Comparison of ENCODE assay signal across 27 cellular contexts in genomic region chr1:174775621-174776020, GRCh38.
"Had no signal": no experiment of that assay in that cellular context is flagged by ENCODE, and none has a peak within 500 bp of the region (broad histone marks: within the 10 kb centered on the region; RNA-seq: fewer than 3 reads in every experiment).

No MANE protein-coding gene starts in this region.

- H3K4me2 ChIP-seq: hepatocyte had no signal

- H3K36me3 ChIP-seq: left ventricle myocardium inferior, lower lobe of right lung, pancreas, prostate gland, right lobe of liver, stomach, thoracic aorta, transverse colon had no signal

- H3K4me1 Mint-ChIP-seq: endodermal cell, nephron had no signal

- H3K27me3 Mint-ChIP-seq: memory B cell, naive B cell had no signal

- ATAC-seq: left cardiac atrium, lower lobe of right lung, pancreas, right lobe of liver had no signal

- H3K4me1 ChIP-seq: left ventricle myocardium inferior, lower lobe of right lung, pancreas, prostate gland, stomach, transverse colon had no signal

- DNase-seq: effector CD4-positive, alpha-beta T cell; endodermal cell; erythroblast; foreskin melanocyte; head of caudate nucleus; kidney; left cardiac atrium; left ventricle myocardium inferior; lower lobe of right lung; midbrain; naive B cell; occipital lobe; pancreas; right lobe of liver; stimulated activated CD4-positive, alpha-beta T cell treated with anti-CD3 and anti-CD28 coated beads, Interleukin-2, amount 100 ng/mL, for 24 hours; stimulated activated CD4-positive, alpha-beta T cell treated with anti-CD3 and anti-CD28 coated beads, Interleukin-4, amount 100 ng/mL, for 4 hours; stimulated activated naive CD4-positive, alpha-beta T cell; stomach; substantia nigra; transverse colon had no signal

- H3K27me3 ChIP-seq: hepatocyte, pancreas, right lobe of liver, stomach, transverse colon had no signal

- H3K9me3 ChIP-seq: left ventricle myocardium inferior, lower lobe of right lung, pancreas, prostate gland, right lobe of liver, stomach, thoracic aorta, transverse colon had no signal

- H3K79me2 ChIP-seq: hepatocyte had no signal

- H3K4me3 ChIP-seq: coronary artery, hepatocyte, left ventricle myocardium inferior, lower lobe of right lung, pancreas, prostate gland, right lobe of liver, skin epidermis, stomach, thoracic aorta, transverse colon had no signal

- H2AFZ ChIP-seq: hepatocyte had no signal

- H3K4me3 Mint-ChIP-seq: endodermal cell, memory B cell, naive B cell, nephron had no signal

- H3K27ac ChIP-seq: coronary artery, hepatocyte, left ventricle myocardium inferior, lower lobe of right lung, pancreas, prostate gland, right lobe of liver, skin epidermis, stomach, thoracic aorta, transverse colon had no signal

- H3K27ac Mint-ChIP-seq: endodermal cell, memory B cell, nephron had no signal
